ENCODE assay signal across 11 cellular contexts in genomic region chr6:50966532-50966931, GRCh38.
DNase-seq lines count a peak whose midpoint lies in the region; ATAC-seq and TF ChIP-seq lines count a peak whose summit lies in the region.
"Had no signal": no experiment of that assay in that cellular context is flagged by ENCODE, and none has a peak within 500 bp of the region (broad histone marks: within the 10 kb centered on the region; RNA-seq: fewer than 3 reads in every experiment).

No MANE protein-coding gene starts in this region.

- DNase-seq in Peyer's patch (no peak), nucleus accumbens (lab: John Stamatoyannopoulos, UW) (no peak)
- no peak for DNase-seq in stimulated activated CD4-positive, alpha-beta T cell treated with anti-CD3 and anti-CD28 coated beads, Interleukin-4, amount 100 ng/mL, for 4 hours
- DNase-seq: natural killer cell; NCI-H446 treated with DMSO at 0.1 percent for 48 hours; stimulated activated CD4-positive, alpha-beta T cell treated with anti-CD3 and anti-CD28 coated beads, Interleukin-15, amount 100 ng/mL, for 24 hours had no signal

- no peak overlapping the region for H3K4me3 ChIP-seq in neutrophil (ENCODE audit: low read depth in 1 of 2, low read length in 1 of 2)
- H3K4me3 ChIP-seq in Peyer's patch: no peak overlapping the region
- H3K4me3 ChIP-seq: ascending aorta had no signal

- H3K27me3 ChIP-seq in neutrophil (no peaks in the 10 kb centered on the region), Peyer's patch (no peaks in the 10 kb centered on the region)
- H3K27me3 ChIP-seq: ascending aorta had no signal

- peak; percentile 75 for ATAC-seq in GM19025 (IDR thresholded peaks at IDR 0.05; ENCODE audit: low read depth, unreplicated experiment)
- peak; percentile 86 for ATAC-seq in HG02571 (IDR thresholded peaks at IDR 0.05; ENCODE audit: unreplicated experiment)
- peak; percentile 94 for ATAC-seq in HG03342 (IDR thresholded peaks at IDR 0.05; ENCODE audit: unreplicated experiment)
- ATAC-seq: natural killer cell had no signal

- H3K27ac ChIP-seq in neutrophil: peak overlapping the region; percentile 45
- no peak overlapping the region for H3K27ac ChIP-seq in Peyer's patch
- H3K27ac ChIP-seq: ascending aorta had no signal

- H3K9me3 ChIP-seq in neutrophil: no peaks in the 10 kb centered on the region
- no peaks in the 10 kb centered on the region for H3K9me3 ChIP-seq in Peyer's patch
- H3K9me3 ChIP-seq: ascending aorta had no signal

- no peak for TF ChIP-seq POLR2A in Peyer's patch (IDR thresholded peaks at IDR 0.05)

- H3K36me3 ChIP-seq in neutrophil: no peaks in the 10 kb centered on the region
- H3K36me3 ChIP-seq in Peyer's patch: no peaks in the 10 kb centered on the region
- H3K36me3 ChIP-seq: ascending aorta had no signal

- H3K4me1 ChIP-seq in neutrophil (ENCODE audit: control insufficient read depth in 1 of 2, insufficient read depth in 1 of 2, low read depth in 1 of 2, low read length in 1 of 2): peaks cover 31 to 42% of the 10 kb centered on the region in 2 experiments
- no peaks in the 10 kb centered on the region for H3K4me1 ChIP-seq in Peyer's patch
- H3K4me1 ChIP-seq: ascending aorta had no signal

- TF ChIP-seq CTCF in neutrophil (IDR thresholded peaks at IDR 0.05) (no peak), Peyer's patch (IDR thresholded peaks at IDR 0.05) (no peak)
